ENCODE assay signal across 15 cellular contexts in the genomic region with DNA sequence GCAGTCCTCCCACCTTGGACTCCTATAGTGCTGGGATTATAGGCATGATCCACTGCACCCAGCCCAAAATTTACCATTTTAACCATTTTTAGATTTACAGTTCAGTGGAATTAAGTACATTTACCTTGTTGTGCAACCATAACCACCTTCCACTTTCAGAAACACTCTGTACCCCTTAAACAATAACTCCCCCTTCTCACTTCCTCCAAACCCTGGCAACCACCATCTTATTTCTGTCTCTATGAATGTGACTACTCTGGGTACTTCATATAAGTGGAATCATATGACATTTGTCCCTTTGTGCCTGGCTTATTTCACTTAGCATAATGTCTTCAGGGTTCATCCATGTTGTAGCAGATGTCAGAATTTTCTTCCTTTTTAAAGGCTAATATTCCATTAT.
"Had no signal": no experiment of that assay in that cellular context is flagged by ENCODE, and none has a peak within 500 bp of the region (broad histone marks: within the 10 kb centered on the region; RNA-seq: fewer than 3 reads in every experiment).

No MANE protein-coding gene starts in this region.

- H3K4me3 ChIP-seq: heart right ventricle, left lung, mucosa of descending colon had no signal

- DNase-seq: activated CD4-positive, alpha-beta T cell treated with anti-CD3 and anti-CD28 coated beads for 1 hour; activated CD8-positive, alpha-beta memory T cell treated with anti-CD3 and anti-CD28 coated beads, Interleukin-2, amount 50 U/mL, for 48 hours; activated CD8-positive, alpha-beta T cell treated with anti-CD3 and anti-CD28 coated beads, Interleukin-2, amount 10 ng/mL, durations not matched to agents 7 days and 5 days; central memory CD4-positive, alpha-beta T cell; cortex of kidney; effector memory CD4-positive, alpha-beta T cell; heart right ventricle; left lung; mucosa of descending colon; naive thymus-derived CD8-positive, alpha-beta T cell; stimulated activated CD4-positive, alpha-beta T cell treated with anti-CD3 and anti-CD28 coated beads, Interleukin-15, amount 100 ng/mL, for 24 hours had no signal

- H3K27me3 ChIP-seq: heart right ventricle, left lung, neutrophil had no signal

- H3K27me3 Mint-ChIP-seq: activated naive CD4-positive, alpha-beta T cell treated with anti-CD3 and anti-CD28 coated beads, Interleukin-2, amount 50 U/mL, for 24 hours; naive thymus-derived CD8-positive, alpha-beta T cell; type B pancreatic cell had no signal

- H3K4me3 Mint-ChIP-seq: activated CD8-positive, alpha-beta T cell treated with anti-CD3 and anti-CD28 coated beads, Interleukin-2, amount 10 ng/mL, durations not matched to agents 7 days and 5 days; activated naive CD4-positive, alpha-beta T cell treated with anti-CD3 and anti-CD28 coated beads, Interleukin-2, amount 50 U/mL, for 24 hours; activated T-helper 1 cell treated with anti-CD3 and anti-CD28 coated beads, Interleukin-12 subunit alpha, Interleukin-12 subunit beta, Interleukin-2, Interleukin-4 antibody, amounts not matched to agents 30 ng/mL and 10 ng/mL and 1 ng/mL, durations not matched to agents 14 hours and 24 hours and 36 hours; naive thymus-derived CD8-positive, alpha-beta T cell; type B pancreatic cell had no signal

- H3K9me3 Mint-ChIP-seq: activated naive CD4-positive, alpha-beta T cell treated with anti-CD3 and anti-CD28 coated beads, Interleukin-2, amount 50 U/mL, for 24 hours; activated T-helper 1 cell treated with anti-CD3 and anti-CD28 coated beads, Interleukin-12 subunit alpha, Interleukin-12 subunit beta, Interleukin-2, Interleukin-4 antibody, amounts not matched to agents 30 ng/mL and 10 ng/mL and 1 ng/mL, durations not matched to agents 14 hours and 24 hours and 36 hours; naive thymus-derived CD8-positive, alpha-beta T cell; type B pancreatic cell had no signal

- H3K27ac Mint-ChIP-seq: activated CD8-positive, alpha-beta T cell treated with anti-CD3 and anti-CD28 coated beads, Interleukin-2, amount 10 ng/mL, durations not matched to agents 7 days and 5 days; activated naive CD4-positive, alpha-beta T cell treated with anti-CD3 and anti-CD28 coated beads, Interleukin-2, amount 50 U/mL, for 24 hours; activated T-helper 1 cell treated with anti-CD3 and anti-CD28 coated beads, Interleukin-12 subunit alpha, Interleukin-12 subunit beta, Interleukin-2, Interleukin-4 antibody, amounts not matched to agents 30 ng/mL and 10 ng/mL and 1 ng/mL, durations not matched to agents 14 hours and 24 hours and 36 hours; type B pancreatic cell had no signal

- H3K9me3 ChIP-seq: heart right ventricle, left lung, mucosa of descending colon, neutrophil had no signal

- H3K36me3 ChIP-seq: heart right ventricle, left lung, neutrophil had no signal

- ATAC-seq: activated CD8-positive, alpha-beta T cell treated with anti-CD3 and anti-CD28 coated beads, Interleukin-2, amount 10 ng/mL, durations not matched to agents 7 days and 5 days; heart right ventricle; left lung; mucosa of descending colon; naive thymus-derived CD8-positive, alpha-beta T cell had no signal

- H3K27ac ChIP-seq: heart right ventricle, left lung, neutrophil had no signal
